ENCODE assay signal across 24 cellular contexts in genomic region chr16:7355758-7356157, GRCh38. TPM values are rescaled to one million over a fixed set of nuclear protein-coding genes. Genes with fewer than 3 reads are reported as not detected.
"Had no signal": no experiment of that assay in that cellular context is flagged by ENCODE, and none has a peak within 500 bp of the region (broad histone marks: within the 10 kb centered on the region; RNA-seq: fewer than 3 reads in every experiment).

No MANE protein-coding gene starts in this region.

- H3K27me3 ChIP-seq: SJSA1 had no signal

- DNase-seq: IMR-90, Kasumi-1, MV-4-11, NCI-H1048, NCI-H1105, NCI-H1417, NCI-H1436 treated with DMSO at 0.1 percent for 48 hours, NCI-H1694, NCI-H187 treated with DMSO at 0.1 percent for 48 hours, NCI-H2029 treated with DMSO at 0.1 percent for 48 hours, NCI-H2171 treated with DMSO at 0.1 percent for 48 hours, NCI-H345, NCI-H446 treated with DMSO at 0.1 percent for 48 hours, NCI-H510A treated with DMSO at 0.1 percent for 48 hours, NCI-H526, NCI-H82, Right ventricle myocardium superior, RPMI8226, SIG-M5 had no signal

- H3K27ac ChIP-seq: KMS-11, SJSA1, SK-N-MC had no signal

- H3K4me3 ChIP-seq: SJSA1, SK-N-MC had no signal

- H3K4me1 ChIP-seq: SJSA1 had no signal

- H3K36me3 ChIP-seq: SJSA1 had no signal

RNA-seq across cellular contexts. Expression of gene RBFOX1, which starts 23.1 kb away (rescaled TPM):
- total RNA-seq: HT-29, IMR-90, MCF 10A, SJSA1 had no signal
